Comparison of ENCODE assay signal across 20 cellular contexts in genomic region chr13:105273665-105274222, GRCh38.
DNase-seq lines count a peak whose midpoint lies in the region; ATAC-seq, FAIRE-seq and TF ChIP-seq lines count a peak whose summit lies in the region.
"Had no signal": no experiment of that assay in that cellular context is flagged by ENCODE, and none has a peak within 500 bp of the region (broad histone marks: within the 10 kb centered on the region; RNA-seq: fewer than 3 reads in every experiment).

No MANE protein-coding gene starts in this region.

- FAIRE-seq in RCC 7860 (lab: Jason Lieb, UNC) = no peak

- H3K36me3 ChIP-seq in neutrophil = no peaks in the 10 kb centered on the region
- no peaks in the 10 kb centered on the region for H3K36me3 ChIP-seq in aorta (ENCODE audit: control insufficient read depth in 1 of 2, insufficient read depth in 2 of 2, low read length in 1 of 2)

- 98 to 99% methylated on average over 6 of the region's 6 CpGs for WGBS in aorta, 2 donors

- peak overlapping the region; percentile 83 for H3K27ac ChIP-seq in HL-60 (replicated peaks)
- H3K27ac ChIP-seq in foreskin keratinocyte = no peak overlapping the region
- H3K27ac ChIP-seq in neutrophil = peak overlapping the region; percentile 77
- no peak overlapping the region for H3K27ac ChIP-seq in aorta (ENCODE audit: low read depth in 1 of 2, low read length in 2 of 2)
- H3K27ac ChIP-seq: GM23248, PC-9 had no signal

- TF ChIP-seq CTCF in HL-60 (IDR thresholded peaks at IDR 0.05; ENCODE audit: insufficient read depth, low read length) = no peak
- TF ChIP-seq CTCF in foreskin keratinocyte (conservative IDR thresholded peaks at IDR 0.05) = no peak
- no peak for TF ChIP-seq CTCF in neutrophil (IDR thresholded peaks at IDR 0.05)

- ATAC-seq in foreskin keratinocyte = peak; percentile 16
- peak; percentile 34 for ATAC-seq in aorta (ENCODE audit: low FRiP score)
- no peak for ATAC-seq in GM21360 (IDR thresholded peaks at IDR 0.05; ENCODE audit: unreplicated experiment)
- no peak for ATAC-seq in HG03097 (IDR thresholded peaks at IDR 0.05; ENCODE audit: low FRiP score, unreplicated experiment)

- H3K9me3 ChIP-seq in neutrophil (no peaks in the 10 kb centered on the region), aorta (ENCODE audit: control insufficient read depth, low read length) (no peaks in the 10 kb centered on the region)

- no peak overlapping the region for H3K4me3 ChIP-seq in HL-60 (replicated peaks; ENCODE audit: insufficient read depth, low read length)
- H3K4me3 ChIP-seq in neutrophil (ENCODE audit: low read depth in 1 of 2, low read length in 1 of 2) = no peak overlapping the region
- no peak overlapping the region for H3K4me3 ChIP-seq in aorta (ENCODE audit: low read length in 2 of 2)
- H3K4me3 ChIP-seq: GM23248, PC-9 had no signal

- intact Hi-C loops in aorta (cut with DNase I) = no loop called here

- no peak for DNase-seq in HL-60 (ENCODE audit: low read depth in 1 of 2, low spot score in 1 of 2)
- DNase-seq in foreskin keratinocyte = no peak
- no peak for DNase-seq in aorta
- DNase-seq in RCC 7860 (ENCODE audit: low spot score) = no peak
- DNase-seq: Calu3, DMS79 treated with DMSO at 0.1 percent for 48 hours, GM23248, IMR-90, KG1, MM.1S, NCI-H1694, NCI-H2029 treated with DMSO at 0.1 percent for 48 hours, NCI-H2227 treated with DMSO at 0.1 percent for 48 hours, NCI-H526 treated with DMSO at 0.1 percent for 48 hours, PC-9, Right ventricle myocardium superior, RPMI8226 had no signal

- H3K27me3 ChIP-seq in HL-60 (ENCODE audit: insufficient read depth, poor library complexity, severe bottlenecking) (no peaks in the 10 kb centered on the region), foreskin keratinocyte (no peaks in the 10 kb centered on the region), neutrophil (no peaks in the 10 kb centered on the region), aorta (ENCODE audit: control insufficient read depth in 1 of 2, insufficient read depth in 2 of 2, low read length in 1 of 2) (no peaks in the 10 kb centered on the region)

- H3K4me1 ChIP-seq in foreskin keratinocyte (no peaks in the 10 kb centered on the region), neutrophil (ENCODE audit: control insufficient read depth in 1 of 2, insufficient read depth in 1 of 2, low read depth in 1 of 2, low read length in 1 of 2) (peaks cover 18 to 21% of the 10 kb centered on the region in 2 experiments), aorta (ENCODE audit: control insufficient read depth in 1 of 2, insufficient read depth in 2 of 2, low read length in 2 of 2) (no peaks in the 10 kb centered on the region)

Comparison
In these comparisons a context has a peak if more than half of its experiments do, and no peak if none do; other contexts are left out.
1. H3K27ac ChIP-seq: peak in HL-60 (single experiment) and neutrophil (single experiment); none in foreskin keratinocyte (single experiment) and aorta (0 of 2).
2. ATAC-seq: peak in foreskin keratinocyte (single experiment) and aorta (single experiment); none in GM21360 (single experiment) and HG03097 (single experiment).